In genomic region chr5:108641596-108641995, GRCh38 we compare ENCODE assay signal across 14 cellular contexts.
DNase-seq lines count a peak whose midpoint lies in the region; ATAC-seq, FAIRE-seq and TF ChIP-seq lines count a peak whose summit lies in the region.
"Had no signal": no experiment of that assay in that cellular context is flagged by ENCODE, and none has a peak within 500 bp of the region (broad histone marks: within the 10 kb centered on the region; RNA-seq: fewer than 3 reads in every experiment).

No MANE protein-coding gene starts in this region.

- H3K36me3 ChIP-seq in cardiac muscle cell (no peaks in the 10 kb centered on the region), IMR-90 (ENCODE audit: control insufficient read depth, insufficient read depth, low read length) (no peaks in the 10 kb centered on the region), H1 (ENCODE audit: control insufficient read depth in 2 of 4, insufficient read depth in 4 of 4, low read length in 3 of 4) (no peaks in the 10 kb centered on the region), parathyroid adenoma (ENCODE audit: control insufficient read depth, insufficient read depth, low read length) (no peaks in the 10 kb centered on the region), BE2C (no peaks in the 10 kb centered on the region)
- H3K36me3 ChIP-seq: SJSA1, thyroid gland had no signal

- no peak overlapping the region for H2BK5ac ChIP-seq in IMR-90 (ENCODE audit: low read depth, low read length, poor library complexity, severe bottlenecking)
- H2BK5ac ChIP-seq in H1 (ENCODE audit: low read depth, low read length): no peak overlapping the region

- H3K4me2 ChIP-seq in IMR-90 (ENCODE audit: low read depth, low read length) (no peak overlapping the region), H1 (ENCODE audit: insufficient read depth in 1 of 2, low read depth in 2 of 2, low read length in 2 of 2) (no peak overlapping the region), parathyroid adenoma (ENCODE audit: low read length) (no peak overlapping the region)

- H3K23me2 ChIP-seq in H1 (ENCODE audit: low read depth, low read length): no peaks in the 10 kb centered on the region

- no peak for TF ChIP-seq EP300 in H1 (IDR thresholded peaks at IDR 0.05; ENCODE audit: borderline replicate concordance in 1 of 2, low read depth in 2 of 2, low read length in 2 of 2)

- H3K27me3 ChIP-seq in cardiac muscle cell (no peaks in the 10 kb centered on the region), IMR-90 (ENCODE audit: control insufficient read depth, insufficient read depth, low read length) (no peaks in the 10 kb centered on the region), H1 (replicated peaks in 1 of 4; ENCODE audit: control insufficient read depth in 3 of 4, extremely low read depth in 1 of 4, insufficient read depth in 3 of 4, low read length in 3 of 4) (no peaks in the 10 kb centered on the region), parathyroid adenoma (ENCODE audit: control insufficient read depth, insufficient read depth, low read length) (no peaks in the 10 kb centered on the region), BE2C (no peaks in the 10 kb centered on the region)
- H3K27me3 ChIP-seq: dorsolateral prefrontal cortex, foreskin keratinocyte, SJSA1, thyroid gland had no signal

- H3K18ac ChIP-seq in IMR-90 (ENCODE audit: low read depth, low read length) (no peak overlapping the region), H1 (ENCODE audit: extremely low read depth, low read length) (no peak overlapping the region)

- H3K14ac ChIP-seq in IMR-90 (replicated peaks; ENCODE audit: low read depth, low read length) (no peak overlapping the region; the same call in 1 of the 2 replicates), H1 (ENCODE audit: insufficient read length) (no peak overlapping the region)

- H2AFZ ChIP-seq in IMR-90 (replicated peaks; ENCODE audit: low read length, poor library complexity) (no peak overlapping the region), H1 (ENCODE audit: low read length) (peak overlapping the region; percentile 99; the same call in 1 of the 2 replicates), parathyroid adenoma (peak overlapping the region; percentile 58)

- H4K91ac ChIP-seq in IMR-90 (ENCODE audit: insufficient read depth, low read depth, low read length) (0 out of 2 replicates have a peak overlapping the region, but pooled peaks have one; percentile 24), H1 (replicated peaks; ENCODE audit: insufficient read length, low read length) (no peak overlapping the region)

- H2AK5ac ChIP-seq in IMR-90 (ENCODE audit: low read depth, low read length): no peak overlapping the region
- no peak overlapping the region for H2AK5ac ChIP-seq in H1 (ENCODE audit: low read depth, low read length)

- dilution Hi-C loops in IMR-90 (cut with HindIII; ENCODE audit: low sequenced_read_pairs, unreplicated experiment): no loop called here

- H3K27ac ChIP-seq in cardiac muscle cell (peak overlapping the region; percentile 79), IMR-90 (ENCODE audit: insufficient read depth, low read length) (no peak overlapping the region), H1 (ENCODE audit: low read depth, low read length) (no peak overlapping the region), parathyroid adenoma (no peak overlapping the region)
- H3K27ac ChIP-seq: dorsolateral prefrontal cortex, epithelial cell of prostate, foreskin keratinocyte, SJSA1, thyroid gland had no signal

- FAIRE-seq in H1 (lab: Jason Lieb, UNC): no peak
- FAIRE-seq: islet of Langerhans had no signal

- TF ChIP-seq CTCF in cardiac muscle cell (IDR thresholded peaks at IDR 0.05; ENCODE audit: low read depth, low read length): no peak
- TF ChIP-seq CTCF in IMR-90 (conservative IDR thresholded peaks at IDR 0.05; ENCODE audit: low read depth, low read length): no peak
- TF ChIP-seq CTCF in H1 (IDR thresholded peaks at IDR 0.05; ENCODE audit: control extremely low read depth in 1 of 3, insufficient read depth in 1 of 3, low read depth in 1 of 3, low read length in 3 of 3): no peak
- no peak for TF ChIP-seq CTCF in parathyroid adenoma (IDR thresholded peaks at IDR 0.05)
- no peak for TF ChIP-seq CTCF in BE2C (IDR thresholded peaks at IDR 0.05; ENCODE audit: low read depth, low read length)

- H3K4ac ChIP-seq in IMR-90 (ENCODE audit: low read depth, low read length): no peak overlapping the region; the same call in 1 of the 2 replicates
- H3K4ac ChIP-seq in H1 (replicated peaks; ENCODE audit: insufficient read length, low read depth, low read length): no peak overlapping the region

- no peaks in the 10 kb centered on the region for H3K9me1 ChIP-seq in IMR-90 (ENCODE audit: insufficient read depth, low read length)

- no peak overlapping the region for H3K4me3 ChIP-seq in cardiac muscle cell
- H3K4me3 ChIP-seq in IMR-90 (ENCODE audit: insufficient read depth, low read depth, low read length): no peak overlapping the region
- no peak overlapping the region for H3K4me3 ChIP-seq in H1 (ENCODE audit: extremely low read depth in 1 of 4, insufficient read depth in 2 of 4, low read depth in 3 of 4, low read length in 4 of 4)
- H3K4me3 ChIP-seq in parathyroid adenoma (ENCODE audit: low read depth, low read length): no peak overlapping the region
- H3K4me3 ChIP-seq in BE2C (ENCODE audit: low read depth, low read length): no peak overlapping the region
- H3K4me3 ChIP-seq: SJSA1, thyroid gland had no signal

- intact Hi-C loops in cardiac septum (cut with DNase I) (loop anchor here (5.0 kb wide), 1 partner anchor 826 kb away; no protein-coding TSS in a partner anchor), IMR-90 (cut with micrococcal nuclease) (loop anchor here (5.0 kb wide), 1 partner anchor 836 kb away; no protein-coding TSS in a partner anchor)

- no TSS peak for BruUV-seq in IMR-90 (replicated peaks; lab: Mats Ljungman, UMichigan)

- no CpG with 5 or more reads among the region's 1 CpG for WGBS in IMR-90 (ENCODE audit: extremely low coverage in 2 of 2, insufficient read length in 1 of 2), 2 experiments
- 80% methylated on average over 1 of the region's 1 CpG; no CpG with 5 or more reads in 1 of the 2 experiments for WGBS in H1 (ENCODE audit: extremely low coverage in 1 of 2, insufficient coverage in 1 of 2, insufficient read length in 1 of 2, insufficient replicate concordance in 2 of 2, low coverage in 1 of 2, low lambda C conversion rate in 2 of 2, missing lambda C conversion rate in 1 of 2), 2 experiments

- H3K9ac ChIP-seq in IMR-90 (ENCODE audit: low read depth, low read length) (no peak overlapping the region), H1 (replicated peaks in 1 of 4; ENCODE audit: extremely low read depth in 1 of 4, low read depth in 3 of 4, low read length in 3 of 4) (no peak overlapping the region), parathyroid adenoma (no peak overlapping the region)

- peak overlapping the region; percentile 49 for H4K5ac ChIP-seq in IMR-90 (ENCODE audit: low read depth, low read length)
- H4K5ac ChIP-seq in H1 (ENCODE audit: insufficient read length, low read depth, low read length): no peak overlapping the region

- no peak overlapping the region for H2AK9ac ChIP-seq in IMR-90 (replicated peaks; ENCODE audit: low read depth, low read length, poor library complexity)

- in situ Hi-C loops in IMR-90 (cut with MboI; ENCODE audit: low sequenced_read_pairs): no loop called here

- no peak for TF ChIP-seq RAD21 in IMR-90 (IDR thresholded peaks at IDR 0.05; ENCODE audit: low read length)
- no peak for TF ChIP-seq RAD21 in H1 (IDR thresholded peaks at IDR 0.05 in 1 of 2, conservative IDR thresholded peaks at IDR 0.05 in 1 of 2; ENCODE audit: low read depth in 2 of 2, low read length in 2 of 2)

- H3K79me2 ChIP-seq in H1 (ENCODE audit: control insufficient read depth in 1 of 2, insufficient read depth in 2 of 2, low read length in 2 of 2) (no peaks in the 10 kb centered on the region), parathyroid adenoma (no peaks in the 10 kb centered on the region)

- no peaks in the 10 kb centered on the region for H4K20me1 ChIP-seq in IMR-90 (ENCODE audit: insufficient read depth, low read length)
- no peaks in the 10 kb centered on the region for H4K20me1 ChIP-seq in H1 (replicated peaks in 1 of 2; ENCODE audit: control insufficient read depth in 1 of 2, insufficient read depth in 2 of 2, low read length in 2 of 2)

- H2BK20ac ChIP-seq in IMR-90 (ENCODE audit: low read depth, low read length): peak overlapping the region; percentile 24; the same call in 1 of the 2 replicates
- no peak overlapping the region; the same call in 1 of the 2 replicates for H2BK20ac ChIP-seq in H1 (ENCODE audit: low read length)

- CTCF ChIA-PET in IMR-90 (lab: Yijun Ruan, JAX) (interaction anchor here (0.6 to 2.7 kb wide), 12 partner anchors 9 to 791 kb away, joined by 3 to 9 read pairs (median 4); no protein-coding TSS in a partner anchor), H1 (lab: Charles Lee; ENCODE audit: partially characterized antibody) (interaction anchor here (0.6 to 2.8 kb wide), 28 partner anchors 9 to 749 kb away, joined by 3 to 16 read pairs (median 4); no protein-coding TSS in a partner anchor)

- DNase-seq in cardiac muscle cell (ENCODE audit: low read depth in 1 of 2, low spot score in 1 of 2) (peak in 1 of 2 donors; percentile 53), cardiac septum (ENCODE audit: low spot score) (no peak), IMR-90 (no peak), H1 (ENCODE audit: low read depth in 1 of 2, low spot score in 2 of 2) (no peak), dedifferentiated amniotic fluid mesenchymal stem cell (ENCODE audit: extremely low spot score) (no peak), BE2C (no peak)

- H3K23ac ChIP-seq in IMR-90 (ENCODE audit: low read depth, low read length) (no peak overlapping the region), H1 (ENCODE audit: insufficient read length) (no peak overlapping the region)

- peak overlapping the region; percentile 46; the same call in 1 of the 2 replicates for H2BK120ac ChIP-seq in IMR-90 (ENCODE audit: low read depth, low read length)
- H2BK120ac ChIP-seq in H1 (replicated peaks; ENCODE audit: low read depth, low read length): no peak overlapping the region

- ATAC-seq in IMR-90 (ENCODE audit: low read depth): no peak
- no peak for ATAC-seq in HG03571 (IDR thresholded peaks at IDR 0.05; ENCODE audit: unreplicated experiment)

- H2BK15ac ChIP-seq in IMR-90 (ENCODE audit: low read depth, low read length): no peak overlapping the region
- H2BK15ac ChIP-seq in H1 (ENCODE audit: low read length): no peak overlapping the region

- H3K79me1 ChIP-seq in IMR-90 (ENCODE audit: low read depth in 1 of 2, low read length in 2 of 2) (no peaks in the 10 kb centered on the region), H1 (ENCODE audit: low read depth, low read length) (no peaks in the 10 kb centered on the region)

- TF ChIP-seq POLR2A in IMR-90 (IDR thresholded peaks at IDR 0.05; ENCODE audit: low read depth, low read length) (no peak), H1 (IDR thresholded peaks at IDR 0.05; ENCODE audit: control extremely low read depth in 1 of 2, low read depth in 2 of 2, low read length in 2 of 2) (no peak)

- H3K56ac ChIP-seq in IMR-90 (ENCODE audit: extremely low read depth, insufficient read depth, low read length): no peak overlapping the region
- H3K56ac ChIP-seq in H1 (replicated peaks; ENCODE audit: insufficient read length, low read depth, low read length): no peak overlapping the region

- peak overlapping the region; percentile 57 to 74; a peak in 2 of 4 replicates for H4K8ac ChIP-seq in IMR-90 (ENCODE audit: low read depth in 2 of 2, low read length in 2 of 2)
- H4K8ac ChIP-seq in H1 (ENCODE audit: extremely low read depth, insufficient read depth, low read length): no peak overlapping the region

- H3K4me1 ChIP-seq in cardiac muscle cell (ENCODE audit: low read depth) (peaks cover 45% of the 10 kb centered on the region), IMR-90 (ENCODE audit: control insufficient read depth, insufficient read depth, low read length) (peaks cover 2% of the 10 kb centered on the region; the same call in 1 of the 2 replicates), H1 (replicated peaks in 1 of 4; ENCODE audit: control insufficient read depth in 3 of 4, insufficient read depth in 4 of 4, low read length in 3 of 4) (peaks cover 2 to 9% (median 7%) of the 10 kb centered on the region in 4 experiments; a peak in 4 of 7 replicates), parathyroid adenoma (no peaks in the 10 kb centered on the region), BE2C (peaks cover 11% of the 10 kb centered on the region)
- H3K4me1 ChIP-seq: SJSA1, thyroid gland had no signal

- H3K9me3 ChIP-seq in cardiac muscle cell (ENCODE audit: low read depth) (no peaks in the 10 kb centered on the region), IMR-90 (ENCODE audit: control insufficient read depth, insufficient read depth, low read length) (no peaks in the 10 kb centered on the region), H1 (ENCODE audit: insufficient read depth in 2 of 2, low read depth in 1 of 2, low read length in 1 of 2) (no peaks in the 10 kb centered on the region), parathyroid adenoma (ENCODE audit: control insufficient read depth, low read length) (no peaks in the 10 kb centered on the region), BE2C (no peaks in the 10 kb centered on the region)
- H3K9me3 ChIP-seq: SJSA1, thyroid gland had no signal

- POLR2A ChIA-PET in IMR-90 (lab: Charles Lee; ENCODE audit: unreplicated experiment) (no interaction called here), H1 (lab: Charles Lee; ENCODE audit: partially characterized antibody) (interaction anchor here (0.6 to 1.3 kb wide), 2 partner anchors 86 to 226 kb away, joined by 3 read pairs; no protein-coding TSS in a partner anchor)

- peak overlapping the region; percentile 20; the same call in 1 of the 2 replicates for H2BK12ac ChIP-seq in H1 (ENCODE audit: low read depth, low read length)
